ENCODE assay signal across 16 cellular contexts in the genomic region with DNA sequence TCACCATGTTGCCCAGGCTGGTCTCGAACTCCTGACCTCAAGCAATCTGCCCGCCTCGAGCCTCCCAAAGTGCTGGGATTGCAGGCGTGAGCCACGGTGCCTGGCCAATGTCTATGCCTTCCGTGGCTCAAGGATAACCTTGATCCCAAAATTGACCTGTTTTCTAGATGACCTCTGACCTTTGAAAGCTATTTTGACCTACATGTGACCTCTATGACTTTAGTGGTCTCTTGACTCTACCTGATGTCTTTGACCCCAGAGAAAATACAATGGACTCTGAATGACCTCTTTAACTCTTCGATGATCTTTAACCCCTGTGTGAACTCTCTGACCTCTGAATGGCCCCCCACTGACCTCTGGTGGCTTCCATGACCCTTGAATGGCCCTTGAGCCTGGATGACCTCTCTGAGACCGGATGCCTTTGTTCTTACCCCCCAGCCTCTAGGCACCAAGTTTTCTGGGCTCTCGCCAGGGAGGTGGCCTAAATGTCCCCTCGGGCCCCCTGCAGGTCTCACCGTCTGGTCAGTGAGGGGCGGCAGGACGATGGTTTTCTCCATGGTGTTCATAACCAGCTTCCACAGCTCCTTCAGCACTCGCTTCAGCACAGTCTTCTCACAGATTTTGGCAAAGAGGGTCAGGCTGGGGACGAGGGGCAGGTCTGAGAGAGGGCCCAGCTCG.
DNase-seq lines count a peak whose midpoint lies in the region; ATAC-seq, FAIRE-seq and TF ChIP-seq lines count a peak whose summit lies in the region.
"Had no signal": no experiment of that assay in that cellular context is flagged by ENCODE, and none has a peak within 500 bp of the region (broad histone marks: within the 10 kb centered on the region; RNA-seq: fewer than 3 reads in every experiment).

No MANE protein-coding gene starts in this region.

- no peaks in the 10 kb centered on the region for H4K20me1 ChIP-seq in osteoblast (ENCODE audit: insufficient read depth, low read length)

- H3K4me3 ChIP-seq in A549 (no peak overlapping the region), HEK293 (ENCODE audit: low read depth, low read length) (no peak overlapping the region), osteoblast (ENCODE audit: insufficient read depth, low read length) (no peak overlapping the region)

- POLR2A ChIA-PET in A549 (lab: Yijun Ruan, JAX) (no interaction called here), HEK293 (lab: Yijun Ruan, JAX) (no interaction called here)

- H3K4me2 ChIP-seq in A549, result no peak overlapping the region
- no peak overlapping the region for H3K4me2 ChIP-seq in osteoblast (ENCODE audit: insufficient read depth, low read length)

- WGBS in A549 (ENCODE audit: missing lambda C conversion rate), result 81% methylated on average over 9 of the region's 16 CpGs

- no peak for TF ChIP-seq EP300 in A549 (IDR thresholded peaks at IDR 0.05)

- H3K27me3 Mint-ChIP-seq in chondrocyte (ENCODE audit: low read depth), result no peaks in the 10 kb centered on the region

- no peak overlapping the region for H3K4me3 Mint-ChIP-seq in chondrocyte (ENCODE audit: unreplicated experiment)
- H3K4me3 Mint-ChIP-seq: CD4-positive, alpha-beta T cell had no signal

- no peaks in the 10 kb centered on the region for H3K27me3 ChIP-seq in osteoblast (ENCODE audit: insufficient read depth, low read length)

- no peak overlapping the region for H2AFZ ChIP-seq in osteoblast (ENCODE audit: low read length)

- H3K27ac Mint-ChIP-seq in chondrocyte (ENCODE audit: unreplicated experiment), result no peak overlapping the region
- H3K27ac Mint-ChIP-seq: CD4-positive, alpha-beta T cell had no signal

- no peaks in the 10 kb centered on the region for H3K36me3 ChIP-seq in HEK293 (ENCODE audit: control insufficient read depth in 2 of 2, insufficient read depth in 1 of 2, low read length in 2 of 2)
- H3K36me3 ChIP-seq in osteoblast (ENCODE audit: insufficient read depth, low read length), result no peaks in the 10 kb centered on the region

- DNase-seq in A549 (ENCODE audit: low read depth in 1 of 2, low spot score in 1 of 2) (no peak), chondrocyte (ENCODE audit: low spot score) (peak; percentile 46), osteoblast (ENCODE audit: insufficient read length, low spot score, missing footprints) (peak; percentile 62)
- no peak for DNase-seq in stimulated activated CD4-positive, alpha-beta T cell treated with anti-CD3 and anti-CD28 coated beads, Interleukin-1b, Interleukin-23, amount 100 ng/mL, for 48 hours
- DNase-seq: AML-193; Caco-2; CD4-positive, alpha-beta T cell; GOT3; H7 had no signal

- no peaks in the 10 kb centered on the region for H3K4me1 Mint-ChIP-seq in chondrocyte (ENCODE audit: low read depth)

- peaks cover 14% of the 10 kb centered on the region for H3K9me3 Mint-ChIP-seq in chondrocyte (ENCODE audit: low read depth)
- H3K9me3 Mint-ChIP-seq: CD4-positive, alpha-beta T cell had no signal

- ATAC-seq in A549, result no peak
- ATAC-seq in activated CD4-positive, CD25-positive, alpha-beta regulatory T cell treated with anti-CD3 and anti-CD28 coated beads, Interleukin-2, amount 50 U/mL, for 24 hours, result no peak
- ATAC-seq: HCT116 had no signal

- TF ChIP-seq POLR2A in A549 (IDR thresholded peaks at IDR 0.05; ENCODE audit: low read length), result no peak

- TF ChIP-seq CTCF in A549 (IDR thresholded peaks at IDR 0.05) (no peak), HEK293 (tag by site-specific recombination; IDR thresholded peaks at IDR 0.05) (no peak), chondrocyte (IDR thresholded peaks at IDR 0.05) (no peak), osteoblast (IDR thresholded peaks at IDR 0.05; ENCODE audit: extremely low read depth, low read depth, low read length) (no peak)

- H3K9me3 ChIP-seq in A549 (no peaks in the 10 kb centered on the region), HEK293 (ENCODE audit: control insufficient read depth, insufficient read depth, low read depth, low read length) (no peaks in the 10 kb centered on the region), osteoblast (ENCODE audit: low read depth, low read length) (no peaks in the 10 kb centered on the region)
- H3K9me3 ChIP-seq: Caco-2 had no signal

- no peak for FAIRE-seq in A549 (lab: Jason Lieb, UNC)
- FAIRE-seq: A204.1, D721Med, G401.6 had no signal

- no peaks in the 10 kb centered on the region for H3K79me2 ChIP-seq in osteoblast (ENCODE audit: insufficient read depth, low read length)

- no peak for TF ChIP-seq RAD21 in A549 (conservative IDR thresholded peaks at IDR 0.05 in 1 of 2, IDR thresholded peaks at IDR 0.05 in 1 of 2)

- H3K4me1 ChIP-seq in A549 (no peaks in the 10 kb centered on the region), HEK293 (ENCODE audit: control insufficient read depth, insufficient read depth, low read length) (no peaks in the 10 kb centered on the region), osteoblast (ENCODE audit: insufficient read depth, low read length) (no peaks in the 10 kb centered on the region)
- H3K4me1 ChIP-seq: Caco-2 had no signal

- no peak overlapping the region for H3K27ac ChIP-seq in A549
- no peak overlapping the region for H3K27ac ChIP-seq in HEK293 (ENCODE audit: extremely low read depth, low read depth, low read length)
- no peak overlapping the region for H3K27ac ChIP-seq in osteoblast (ENCODE audit: low read depth, low read length)
- H3K27ac ChIP-seq: C4-2B had no signal

- CTCF ChIA-PET in A549 (lab: Yijun Ruan, JAX) (no interaction called here), HEK293 (lab: Yijun Ruan, JAX) (no interaction called here)

- H3K36me3 Mint-ChIP-seq in chondrocyte (ENCODE audit: low read depth), result peaks cover 5% of the 10 kb centered on the region

TF ChIP-seq in A549, 52 proteins besides CTCF, POLR2A, EP300 and RAD21:
- TF ChIP-seq, protein P1, sequence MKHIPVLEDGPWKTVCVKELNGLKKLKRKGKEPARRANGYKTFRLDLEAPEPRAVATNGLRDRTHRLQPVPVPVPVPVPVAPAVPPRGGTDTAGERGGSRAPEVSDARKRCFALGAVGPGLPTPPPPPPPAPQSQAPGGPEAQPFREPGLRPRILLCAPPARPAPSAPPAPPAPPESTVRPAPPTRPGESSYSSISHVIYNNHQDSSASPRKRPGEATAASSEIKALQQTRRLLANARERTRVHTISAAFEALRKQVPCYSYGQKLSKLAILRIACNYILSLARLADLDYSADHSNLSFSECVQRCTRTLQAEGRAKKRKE (CRISPR knock-in tag; IDR thresholded peaks at IDR 0.05; ENCODE audit: low read depth), result no peak
- TF ChIP-seq CBX2 (IDR thresholded peaks at IDR 0.05; ENCODE audit: borderline replicate concordance, low read depth), result no peak
- TF ChIP-seq, protein P2, sequence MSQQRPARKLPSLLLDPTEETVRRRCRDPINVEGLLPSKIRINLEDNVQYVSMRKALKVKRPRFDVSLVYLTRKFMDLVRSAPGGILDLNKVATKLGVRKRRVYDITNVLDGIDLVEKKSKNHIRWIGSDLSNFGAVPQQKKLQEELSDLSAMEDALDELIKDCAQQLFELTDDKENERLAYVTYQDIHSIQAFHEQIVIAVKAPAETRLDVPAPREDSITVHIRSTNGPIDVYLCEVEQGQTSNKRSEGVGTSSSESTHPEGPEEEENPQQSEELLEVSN (IDR thresholded peaks at IDR 0.05; ENCODE audit: borderline replicate concordance, low read depth), result no peak
- TF ChIP-seq CEBPB (IDR thresholded peaks at IDR 0.05), result no peak
- TF ChIP-seq HDAC2 (IDR thresholded peaks at IDR 0.05), result no peak
- TF ChIP-seq RFX5 (IDR thresholded peaks at IDR 0.05), result no peak
- TF ChIP-seq ESRRA (IDR thresholded peaks at IDR 0.05; ENCODE audit: borderline replicate concordance, low read length), result peak; percentile 74; the same call in 1 of the 2 replicates
- TF ChIP-seq BHLHE40 (IDR thresholded peaks at IDR 0.05; ENCODE audit: low read depth, low read length), result no peak
- TF ChIP-seq SREBF2 (IDR thresholded peaks at IDR 0.05), result no peak

TF ChIP-seq in HEK293, 187 proteins besides CTCF, POLR2A, EP300 and RAD21:
- TF ChIP-seq ZNF791 (tag by site-specific recombination; IDR thresholded peaks at IDR 0.05) (no peak), BCL11A (tag by site-specific recombination; IDR thresholded peaks at IDR 0.05; ENCODE audit: low read depth) (peak; percentile 88), BCL11B (tag by site-specific recombination; IDR thresholded peaks at IDR 0.05; ENCODE audit: low read depth) (peak; percentile 97), PRDM1 (tag by site-specific recombination; IDR thresholded peaks at IDR 0.05) (no peak)
- TF ChIP-seq, protein P3, sequence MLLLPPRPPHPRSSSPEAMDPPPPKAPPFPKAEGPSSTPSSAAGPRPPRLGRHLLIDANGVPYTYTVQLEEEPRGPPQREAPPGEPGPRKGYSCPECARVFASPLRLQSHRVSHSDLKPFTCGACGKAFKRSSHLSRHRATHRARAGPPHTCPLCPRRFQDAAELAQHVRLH (tag by site-specific recombination; IDR thresholded peaks at IDR 0.05), result no peak

Comparison
In these comparisons a context has a peak if more than half of its experiments do, and no peak if none do; other contexts are left out.
1. DNase-seq: peak in chondrocyte (single experiment) and osteoblast (single experiment); none in A549 (0 of 2) and stimulated activated CD4-positive, alpha-beta T cell treated with anti-CD3 and anti-CD28 coated beads, Interleukin-1b, Interleukin-23, amount 100 ng/mL, for 48 hours (single experiment).